In the genomic region with DNA sequence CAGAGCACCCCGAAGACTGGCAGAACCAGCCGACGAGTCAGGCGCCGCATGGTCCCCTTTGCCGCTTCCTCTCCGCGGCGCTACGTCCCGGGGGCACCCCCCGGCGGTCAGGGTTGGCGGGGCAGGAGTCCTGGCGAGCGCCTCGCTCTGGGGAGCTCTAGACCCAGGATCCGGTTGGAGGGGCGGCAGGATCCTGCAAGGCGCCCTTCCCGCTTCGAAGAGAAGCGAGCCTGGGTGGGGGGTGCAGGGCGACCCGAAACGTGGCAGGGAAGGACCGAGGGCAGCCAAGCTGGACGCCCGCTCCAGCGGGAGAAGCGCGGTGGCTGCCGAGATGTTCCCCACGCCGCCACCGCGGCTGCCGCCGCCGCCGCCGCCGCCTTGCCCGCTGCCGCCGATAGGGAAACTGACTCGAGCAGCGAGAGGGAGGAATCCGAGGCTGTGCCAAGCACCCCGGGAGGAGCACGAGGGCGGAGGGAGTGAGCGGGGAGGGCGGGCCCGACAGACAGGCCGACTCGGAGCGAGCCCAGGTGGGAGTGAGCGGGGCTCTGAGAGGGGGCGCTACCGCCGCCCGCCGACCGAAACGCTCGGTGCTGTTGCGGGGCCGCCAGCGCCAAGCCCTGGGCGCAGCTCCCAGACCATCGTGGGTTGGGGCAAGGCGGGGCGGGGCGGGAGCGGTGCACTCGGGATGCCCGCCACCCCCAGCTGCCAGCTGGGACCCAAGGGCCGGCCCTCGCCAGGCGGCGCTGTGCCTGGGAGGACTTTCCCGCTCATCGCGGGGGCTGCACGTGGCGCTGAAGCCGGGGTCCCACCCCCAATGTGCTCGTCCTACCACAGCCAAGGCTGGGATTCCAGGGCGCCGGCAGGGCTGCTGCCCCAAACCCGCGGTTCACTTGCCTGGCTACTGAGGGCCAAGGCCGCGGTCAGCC, we compare ENCODE assay signal across 8 cellular contexts. TPM values are rescaled to one million over a fixed set of nuclear protein-coding genes. Genes with fewer than 3 reads are reported as not detected.
A peak's percentile ranks its signal among the peaks of the same experiment; 100 is the strongest.
DNase-seq lines count a peak whose midpoint lies in the region; ATAC-seq and TF ChIP-seq lines count a peak whose summit lies in the region.

A gene with protein sequence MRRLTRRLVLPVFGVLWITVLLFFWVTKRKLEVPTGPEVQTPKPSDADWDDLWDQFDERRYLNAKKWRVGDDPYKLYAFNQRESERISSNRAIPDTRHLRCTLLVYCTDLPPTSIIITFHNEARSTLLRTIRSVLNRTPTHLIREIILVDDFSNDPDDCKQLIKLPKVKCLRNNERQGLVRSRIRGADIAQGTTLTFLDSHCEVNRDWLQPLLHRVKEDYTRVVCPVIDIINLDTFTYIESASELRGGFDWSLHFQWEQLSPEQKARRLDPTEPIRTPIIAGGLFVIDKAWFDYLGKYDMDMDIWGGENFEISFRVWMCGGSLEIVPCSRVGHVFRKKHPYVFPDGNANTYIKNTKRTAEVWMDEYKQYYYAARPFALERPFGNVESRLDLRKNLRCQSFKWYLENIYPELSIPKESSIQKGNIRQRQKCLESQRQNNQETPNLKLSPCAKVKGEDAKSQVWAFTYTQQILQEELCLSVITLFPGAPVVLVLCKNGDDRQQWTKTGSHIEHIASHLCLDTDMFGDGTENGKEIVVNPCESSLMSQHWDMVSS (minus strand): TSS at position 404 of the 926 bp plus-strand sequence. CDS start 354 bp downstream, at position 50.

- peaks cover 63% of the 10 kb centered on the region for H3K27me3 ChIP-seq in CD4-positive, alpha-beta T cell (ENCODE audit: control insufficient read depth, insufficient read depth, low read length)
- H3K27me3 ChIP-seq in neuronal stem cell (ENCODE audit: control insufficient read depth in 3 of 3, insufficient read depth in 3 of 3, low read depth in 1 of 3, low read length in 3 of 3) = peaks cover 2 to 89% (median 34%) of the 10 kb centered on the region in 3 experiments
- peaks cover 0 to 17% (median 6%) of the 10 kb centered on the region in 4 donors for H3K27me3 ChIP-seq in upper lobe of left lung

- H3K18ac ChIP-seq in neuronal stem cell (ENCODE audit: low read length) = peak within 1 kb of the TSS; percentile 92

- peak; percentile 10 for TF ChIP-seq CTCF in CD4-positive, alpha-beta T cell (IDR thresholded peaks at IDR 0.05)
- peak; percentile 23 to 52 (median 38) for TF ChIP-seq CTCF in upper lobe of left lung (IDR thresholded peaks at IDR 0.05)

- peaks cover 7% of the 10 kb centered on the region for H3K4me1 Mint-ChIP-seq in CD4-positive, alpha-beta T cell (ENCODE audit: low read depth)

- H3K23ac ChIP-seq in neuronal stem cell (ENCODE audit: low read depth, low read length, poor library complexity) = peak within 1 kb of the TSS; percentile 44

- H3K4me3 Mint-ChIP-seq in CD4-positive, alpha-beta T cell = peak within 1 kb of the TSS; percentile 46

- H3K9me3 Mint-ChIP-seq in CD4-positive, alpha-beta T cell = no peaks in the 10 kb centered on the region

- no peaks in the 10 kb centered on the region for H3K9me3 ChIP-seq in CD4-positive, alpha-beta T cell (ENCODE audit: control insufficient read depth, low read length)
- H3K9me3 ChIP-seq in neuronal stem cell (replicated peaks in 1 of 2; ENCODE audit: control insufficient read depth in 2 of 2, insufficient read depth in 1 of 2, low read depth in 1 of 2, low read length in 2 of 2) (no peaks in the 10 kb centered on the region), upper lobe of left lung (no peaks in the 10 kb centered on the region)

- no peak within 1 kb of the TSS for H2AK5ac ChIP-seq in neuronal stem cell (ENCODE audit: low read depth, low read length)

- no peak within 1 kb of the TSS for H2BK12ac ChIP-seq in neuronal stem cell (ENCODE audit: low read length)

- H4K91ac ChIP-seq in neuronal stem cell (ENCODE audit: low read depth, low read length, poor library complexity) = no peak within 1 kb of the TSS

- H2BK5ac ChIP-seq in neuronal stem cell (ENCODE audit: low read length) = peak within 1 kb of the TSS; percentile 19

- no peaks in the 10 kb centered on the region for H3K36me3 ChIP-seq in neuronal stem cell (replicated peaks in 1 of 2; ENCODE audit: control insufficient read depth in 2 of 2, insufficient read depth in 2 of 2, low read length in 2 of 2)
- H3K36me3 ChIP-seq in upper lobe of left lung = no peaks in the 10 kb centered on the region

- H3K27ac ChIP-seq in CD4-positive, alpha-beta T cell (ENCODE audit: low read depth, low read length) = no peak within 1 kb of the TSS
- H3K27ac ChIP-seq in neuronal stem cell (replicated peaks; ENCODE audit: low read length) (no peak within 1 kb of the TSS), upper lobe of left lung (no peak within 1 kb of the TSS)

- H3K36me3 Mint-ChIP-seq in CD4-positive, alpha-beta T cell (ENCODE audit: low read depth) = no peaks in the 10 kb centered on the region

- no peak within 1 kb of the TSS for H3K14ac ChIP-seq in neuronal stem cell (ENCODE audit: low read length)

- H3K4ac ChIP-seq in neuronal stem cell (ENCODE audit: low read length) = no peak within 1 kb of the TSS

- peak within 1 kb of the TSS; percentile 88 for H3K4me2 ChIP-seq in neuronal stem cell (ENCODE audit: insufficient read depth, low read length, poor library complexity, severe bottlenecking)

- peaks cover 63% of the 10 kb centered on the region for H3K27me3 Mint-ChIP-seq in CD4-positive, alpha-beta T cell

- ATAC-seq in CD4-positive, alpha-beta T cell (ENCODE audit: poor library complexity) = no peak
- ATAC-seq in GM21423 (IDR thresholded peaks at IDR 0.05; ENCODE audit: unreplicated experiment) (peak; percentile 72), upper lobe of left lung (ENCODE audit: low FRiP score in 2 of 2) (peak; percentile 64 to 74), HG03097 (IDR thresholded peaks at IDR 0.05; ENCODE audit: low FRiP score, unreplicated experiment) (no peak)

- H2AFZ ChIP-seq in neuronal stem cell (ENCODE audit: low read length) = peak within 1 kb of the TSS; percentile 89

- peak in 3 of 10 experiments; percentile 0 to 38 (median 3) for DNase-seq in CD4-positive, alpha-beta T cell
- DNase-seq in NCI-H510A (lab: John Stamatoyannopoulos, UW) (peak; percentile 33), glomerular visceral epithelial cell (ENCODE audit: extremely low spot score) (peak; percentile 78), neuronal stem cell (ENCODE audit: low spot score) (peak; percentile 56), upper lobe of left lung (peak; percentile 50 to 90)
- peak; percentile 28 for DNase-seq in activated naive CD4-positive, alpha-beta T cell treated with anti-CD3 and anti-CD28 coated beads, Interleukin-2, amount 50 U/mL, for 16 hours

- no peak for TF ChIP-seq EP300 in upper lobe of left lung (IDR thresholded peaks at IDR 0.05)

- no peaks in the 10 kb centered on the region for H3K79me1 ChIP-seq in neuronal stem cell (ENCODE audit: low read depth, low read length)

- intact Hi-C loops in CD4-positive, alpha-beta T cell (cut with DNase I, micrococcal nuclease) = no loop called here

- POLR2A ChIA-PET in CD4-positive, alpha-beta T cell (lab: Charles Lee) = no interaction called here

- WGBS in neuronal stem cell (ENCODE audit: extremely low coverage in 2 of 2, insufficient read length in 2 of 2, insufficient replicate concordance in 1 of 2), 2 donors = no CpG with 5 or more reads among the region's 95 CpGs
- WGBS in upper lobe of left lung, 2 donors = 3 to 5% methylated on average over 18 to 53 of the region's 95 CpGs

- no peak for TF ChIP-seq POLR2A in upper lobe of left lung (IDR thresholded peaks at IDR 0.05)

- H3K27ac Mint-ChIP-seq in CD4-positive, alpha-beta T cell = no peak within 1 kb of the TSS

- peak within 1 kb of the TSS; percentile 62 for H2BK15ac ChIP-seq in neuronal stem cell (ENCODE audit: low read length)

- no peak within 1 kb of the TSS for H2BK120ac ChIP-seq in neuronal stem cell (ENCODE audit: low read depth, low read length)

- H3K9ac ChIP-seq in neuronal stem cell (ENCODE audit: low read depth, low read length, poor library complexity) = peak within 1 kb of the TSS; percentile 70

- no peak within 1 kb of the TSS for H4K8ac ChIP-seq in neuronal stem cell (ENCODE audit: low read depth, low read length)

- H3K4me3 ChIP-seq in neuronal stem cell (ENCODE audit: low read length in 2 of 2) (peak within 1 kb of the TSS in 1 of 2 donors; percentile 82), upper lobe of left lung (peak within 1 kb of the TSS; percentile 2 to 70 (median 61))

- CTCF ChIA-PET in CD4-positive, alpha-beta T cell (lab: Charles Lee) = no interaction called here

- no peaks in the 10 kb centered on the region for H3K4me1 ChIP-seq in neuronal stem cell (ENCODE audit: control insufficient read depth in 2 of 2, insufficient read depth in 1 of 2, low read depth in 1 of 2, low read length in 2 of 2)
- peaks cover 17 to 24% (median 20%) of the 10 kb centered on the region in 4 donors for H3K4me1 ChIP-seq in upper lobe of left lung

RNA-seq across cellular contexts. Expression of the gene that starts here (rescaled TPM):
- not detected for total RNA-seq in CD4-positive, alpha-beta T cell
- polyA plus RNA-seq in neuronal stem cell (2013, experiment 1 of 2) = 1.7 TPM
- 1.5 TPM for polyA plus RNA-seq in neuronal stem cell (2013, experiment 2 of 2)
- 1 to 10 TPM in 4 of 6 donors, under 1 TPM in 1, not detected in 1; 0.98 to 2.6 (median 1.4) TPM for total RNA-seq in upper lobe of left lung

Comparison
In these comparisons a context has a peak if more than half of its experiments do, and no peak if none do; other contexts are left out.
1. ATAC-seq: peak in GM21423 (single experiment) and upper lobe of left lung (2 of 2); none in CD4-positive, alpha-beta T cell (single experiment) and HG03097 (single experiment).